ENCODE assay signal across 1 cellular context in genomic region chr15:92930776-92931175, GRCh38.
TF ChIP-seq lines count a peak whose summit lies in the region.

No MANE protein-coding gene starts in this region.

TF ChIP-seq in GM23338, 12 proteins besides CTCF, POLR2A, EP300 and RAD21:
- TF ChIP-seq ZNF462 (CRISPR knock-in tag; IDR thresholded peaks at IDR 0.05) (no peak), EZH2phosphoT487 (IDR thresholded peaks at IDR 0.05; ENCODE audit: unreplicated experiment) (no peak), ZNF114 (CRISPR knock-in tag; IDR thresholded peaks at IDR 0.05) (no peak), NANOG (IDR thresholded peaks at IDR 0.05; ENCODE audit: borderline replicate concordance) (no peak), CREB1 (CRISPR knock-in tag; IDR thresholded peaks at IDR 0.05; ENCODE audit: low read depth) (no peak)
